ENCODE assay signal across 8 cellular contexts in the genomic region with DNA sequence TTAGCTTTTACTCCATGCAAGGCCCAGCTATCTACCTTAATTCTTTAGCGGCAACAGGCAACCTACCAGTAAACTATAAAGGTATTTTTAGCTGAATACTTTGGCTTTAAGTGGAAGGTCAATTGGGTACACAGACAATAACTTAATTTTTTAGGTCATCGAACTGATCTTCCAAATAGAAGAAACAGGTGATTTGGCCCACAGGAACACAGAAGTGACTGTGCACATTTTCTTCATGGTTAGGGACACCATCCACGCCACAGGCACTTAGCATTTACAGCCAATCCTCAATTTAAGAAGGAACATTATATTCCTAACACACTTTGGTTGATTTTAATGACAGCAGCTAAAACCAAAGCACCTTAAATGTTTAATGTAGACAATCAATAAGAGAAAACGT. TPM values are rescaled to one million over a fixed set of nuclear protein-coding genes. Genes with fewer than 3 reads are reported as not detected.
DNase-seq lines count a peak whose midpoint lies in the region; ATAC-seq and TF ChIP-seq lines count a peak whose summit lies in the region.

No MANE protein-coding gene starts in this region.

- no peaks in the 10 kb centered on the region for H3K9me2 ChIP-seq in DOHH2 (replicated peaks; ENCODE audit: control insufficient read depth, low read length)
- H3K9me2 ChIP-seq in OCI-LY1 (ENCODE audit: low read depth, low read length), result no peaks in the 10 kb centered on the region

- H3K36me3 Mint-ChIP-seq in endodermal cell (ENCODE audit: low read depth), result no peaks in the 10 kb centered on the region

- H3K9me3 ChIP-seq in DOHH2 (ENCODE audit: control insufficient read depth, insufficient read depth, low read length) (no peaks in the 10 kb centered on the region), OCI-LY1 (ENCODE audit: low read length) (no peaks in the 10 kb centered on the region), endodermal cell (ENCODE audit: control insufficient read depth, low read length) (no peaks in the 10 kb centered on the region), neutrophil (no peaks in the 10 kb centered on the region)

- H2AFZ ChIP-seq in OCI-LY1 (ENCODE audit: low read length), result no peak overlapping the region

- H3K4me1 Mint-ChIP-seq in endodermal cell, result peaks cover 20% of the 10 kb centered on the region

- H3K27me3 Mint-ChIP-seq in endodermal cell (ENCODE audit: insufficient read depth), result no peaks in the 10 kb centered on the region

- peak overlapping the region; percentile 96 for H3K4me3 ChIP-seq in DOHH2 (ENCODE audit: low read length)
- H3K4me3 ChIP-seq in OCI-LY1 (ENCODE audit: low read depth, low read length, poor library complexity, severe bottlenecking), result peak overlapping the region; percentile 86
- peak overlapping the region; percentile 85 for H3K4me3 ChIP-seq in endodermal cell (ENCODE audit: low read length)
- peak overlapping the region in 1 of 2 experiments; percentile 92 for H3K4me3 ChIP-seq in neutrophil (ENCODE audit: low read depth in 1 of 2, low read length in 1 of 2)

- peaks cover 40% of the 10 kb centered on the region for H3K4me1 ChIP-seq in DOHH2 (ENCODE audit: control insufficient read depth, low read length)
- H3K4me1 ChIP-seq in OCI-LY1 (ENCODE audit: insufficient read depth, low read length, severe bottlenecking), result peaks cover 54% of the 10 kb centered on the region
- no peaks in the 10 kb centered on the region for H3K4me1 ChIP-seq in endodermal cell (ENCODE audit: control insufficient read depth, insufficient read depth, low read length)
- peaks cover 31 to 37% of the 10 kb centered on the region in 2 experiments for H3K4me1 ChIP-seq in neutrophil (ENCODE audit: control insufficient read depth in 1 of 2, insufficient read depth in 1 of 2, low read depth in 1 of 2, low read length in 1 of 2)

- H3K9ac ChIP-seq in OCI-LY1 (ENCODE audit: low read length), result peak overlapping the region; percentile 94
- peak overlapping the region; percentile 97 for H3K9ac ChIP-seq in endodermal cell (ENCODE audit: extremely low read depth, low read length, poor library complexity, severe bottlenecking)

- H3K79me2 ChIP-seq in DOHH2 (ENCODE audit: control insufficient read depth, low read length) (peaks cover 69% of the 10 kb centered on the region), OCI-LY1 (ENCODE audit: insufficient read depth, low read length) (peaks cover 66% of the 10 kb centered on the region)

- H3K27me3 ChIP-seq in DOHH2 (ENCODE audit: control insufficient read depth, low read length) (no peaks in the 10 kb centered on the region), OCI-LY1 (ENCODE audit: insufficient read depth, low read length) (no peaks in the 10 kb centered on the region), endodermal cell (ENCODE audit: control insufficient read depth, insufficient read depth, low read length, poor library complexity, severe bottlenecking) (no peaks in the 10 kb centered on the region), neutrophil (no peaks in the 10 kb centered on the region)

- peaks cover 46% of the 10 kb centered on the region for H3K36me3 ChIP-seq in DOHH2 (ENCODE audit: control insufficient read depth, low read length)
- peaks cover 21% of the 10 kb centered on the region for H3K36me3 ChIP-seq in OCI-LY1 (ENCODE audit: insufficient read depth, low read length)
- peaks cover 19% of the 10 kb centered on the region for H3K36me3 ChIP-seq in endodermal cell (ENCODE audit: control insufficient read depth, insufficient read depth, low read length)
- H3K36me3 ChIP-seq in neutrophil, result no peaks in the 10 kb centered on the region

- no peak overlapping the region for H3K27ac ChIP-seq in DOHH2 (ENCODE audit: low read depth, low read length)
- H3K27ac ChIP-seq in OCI-LY1 (ENCODE audit: low read depth, low read length, poor library complexity, severe bottlenecking), result peak overlapping the region; percentile 84
- H3K27ac ChIP-seq in endodermal cell (ENCODE audit: low read depth, low read length), result no peak overlapping the region
- H3K27ac ChIP-seq in neutrophil, result peak overlapping the region; percentile 95

- H3F3A ChIP-seq in DOHH2 (ENCODE audit: control insufficient read depth, insufficient read depth), result peaks cover 13% of the 10 kb centered on the region
- peaks cover 4% of the 10 kb centered on the region; the same call in 1 of the 2 replicates for H3F3A ChIP-seq in OCI-LY1 (ENCODE audit: insufficient read depth, low read length)

- 88 to 100% methylated on average over 1 to 3 of the region's 4 CpGs for WGBS in endodermal cell (ENCODE audit: insufficient coverage in 1 of 2, insufficient read length in 1 of 2), 2 experiments

- no peaks in the 10 kb centered on the region for H3K9me3 Mint-ChIP-seq in endodermal cell

- H4K20me1 ChIP-seq in DOHH2 (ENCODE audit: control insufficient read depth, insufficient read depth, low read depth, low read length) (peaks cover 32% of the 10 kb centered on the region), OCI-LY1 (ENCODE audit: insufficient read depth, low read length) (0 out of 2 replicates have a peak, but pooled peaks cover 3% of the 10 kb centered on the region)

- no peak for TF ChIP-seq CTCF in DOHH2 (IDR thresholded peaks at IDR 0.05; ENCODE audit: low read depth, low read length, poor library complexity, severe bottlenecking)
- no peak for TF ChIP-seq CTCF in OCI-LY1 (IDR thresholded peaks at IDR 0.05; ENCODE audit: low read length)
- TF ChIP-seq CTCF in endodermal cell (conservative IDR thresholded peaks at IDR 0.05), result no peak
- no peak for TF ChIP-seq CTCF in neutrophil (IDR thresholded peaks at IDR 0.05)
- TF ChIP-seq CTCF in GM20000 (IDR thresholded peaks at IDR 0.05; ENCODE audit: extremely low read depth, missing control alignments), result no peak

- H3K4me3 Mint-ChIP-seq in endodermal cell, result peak overlapping the region; percentile 98

- no peak for DNase-seq in endodermal cell
- no peak for DNase-seq in GM19240 (ENCODE audit: insufficient read length, low spot score)
- no peak for DNase-seq in GM20000 (ENCODE audit: low spot score)
- no peak for DNase-seq in NCI-H1417 treated with DMSO at 0.1 percent for 48 hours (lab: John Stamatoyannopoulos, UW)

- peak overlapping the region; percentile 64 for H3K4me2 ChIP-seq in DOHH2 (ENCODE audit: low read length)
- peak overlapping the region; percentile 92 for H3K4me2 ChIP-seq in OCI-LY1 (ENCODE audit: low read length)

- no peak overlapping the region for H3K27ac Mint-ChIP-seq in endodermal cell

- TF ChIP-seq POLR2A in GM18505 (IDR thresholded peaks at IDR 0.05; ENCODE audit: borderline replicate concordance, extremely low read depth, insufficient read depth, insufficient read length), result no peak

- ATAC-seq in GM18505 (IDR thresholded peaks at IDR 0.05; ENCODE audit: unreplicated experiment), result no peak

RNA-seq across cellular contexts. Expression of a gene that starts 1.9 kb away (rescaled TPM):
- 100 to 1,000 TPM; 188 to 219 TPM for total RNA-seq in endodermal cell
- 178 TPM for polyA plus RNA-seq in endodermal cell (2013, experiment 1 of 2)
- polyA plus RNA-seq in endodermal cell (2013, experiment 2 of 2), result 162 TPM

RNA-seq across cellular contexts. Expression of a gene that starts 38.2 kb away (rescaled TPM):
- total RNA-seq in endodermal cell, result 10 to 100 TPM; 10.0 to 13.1 TPM
- 9.8 TPM for polyA plus RNA-seq in endodermal cell (2013, experiment 1 of 2)
- polyA plus RNA-seq in endodermal cell (2013, experiment 2 of 2), result 9.4 TPM

Comparison
In these comparisons a context has a peak if more than half of its experiments do, and no peak if none do; other contexts are left out.
1. H3K27ac ChIP-seq: peak in OCI-LY1 (single experiment) and neutrophil (single experiment); none in DOHH2 (single experiment) and endodermal cell (single experiment).